10 cellular contexts compared by ENCODE assay signal in the genomic region with DNA sequence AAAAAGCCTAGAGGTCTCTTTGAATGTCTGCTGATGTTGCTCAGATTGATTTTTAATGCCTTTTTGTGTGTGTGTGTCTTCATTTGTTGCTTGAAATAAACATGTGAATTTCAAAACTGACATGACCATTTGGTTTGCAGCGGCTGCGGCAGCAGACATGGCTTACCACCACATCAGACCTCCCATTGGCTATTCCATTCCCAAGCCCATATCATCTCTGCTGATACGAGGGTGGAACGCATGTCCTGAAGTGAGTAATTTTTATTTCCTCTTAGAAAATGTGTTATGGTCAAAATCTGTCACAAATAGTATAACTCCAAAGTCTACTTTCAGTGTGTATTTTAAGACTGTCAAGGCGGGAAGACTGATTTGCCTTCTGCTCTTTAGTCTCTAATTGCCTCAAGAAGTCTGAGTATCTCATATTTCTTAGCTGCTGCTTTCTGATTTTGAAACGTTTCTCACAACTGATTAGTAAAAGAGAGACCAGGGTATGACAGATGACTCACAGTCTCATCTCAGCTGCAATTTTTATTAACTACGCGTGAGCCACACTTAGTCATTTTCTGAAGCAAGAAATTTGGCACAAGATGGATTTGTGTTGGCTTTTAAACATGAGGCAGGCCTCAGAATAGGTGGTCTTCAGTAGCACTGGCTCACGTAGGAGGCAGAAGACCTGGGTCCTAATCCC. TPM values are rescaled to one million over a fixed set of nuclear protein-coding genes. Genes with fewer than 3 reads are reported as not detected.
DNase-seq lines count a peak whose midpoint lies in the region; ATAC-seq and TF ChIP-seq lines count a peak whose summit lies in the region.
"Had no signal": no experiment of that assay in that cellular context is flagged by ENCODE, and none has a peak within 500 bp of the region (broad histone marks: within the 10 kb centered on the region; RNA-seq: fewer than 3 reads in every experiment).

No MANE protein-coding gene starts in this region.

- H3K27me3 ChIP-seq in right cardiac atrium (ENCODE audit: control insufficient read depth, insufficient read depth): no peaks in the 10 kb centered on the region

- DNase-seq in right cardiac atrium (no peak), posterior vena cava (ENCODE audit: low spot score) (no peak), CD14-positive monocyte (ENCODE audit: low spot score) (no peak), DMS79 treated with DMSO at 0.1 percent for 48 hours (lab: John Stamatoyannopoulos, UW) (no peak)
- no peak for DNase-seq in effector CD4-positive, alpha-beta T cell
- DNase-seq: left cardiac atrium had no signal

- H3K4me3 Mint-ChIP-seq in CD14-positive monocyte: no peak overlapping the region
- H3K4me3 Mint-ChIP-seq: dendritic cell treated with granulocyte-macrophage colony-stimulating factor and Interleukin-4, amounts not matched to agents 40 ng/mL and 50 ng/mL, for 4 days had no signal

- peaks cover 0 to 4% (median 0%) of the 10 kb centered on the region in 7 donors for H3K9me3 Mint-ChIP-seq in CD14-positive monocyte
- H3K9me3 Mint-ChIP-seq: dendritic cell treated with granulocyte-macrophage colony-stimulating factor and Interleukin-4, amounts not matched to agents 40 ng/mL and 50 ng/mL, for 4 days had no signal

- H3K27me3 Mint-ChIP-seq in CD14-positive monocyte (ENCODE audit: low read depth in 3 of 3): no peaks in the 10 kb centered on the region
- H3K27me3 Mint-ChIP-seq: dendritic cell treated with granulocyte-macrophage colony-stimulating factor and Interleukin-4, amounts not matched to agents 40 ng/mL and 50 ng/mL, for 4 days had no signal

- ATAC-seq in GM18511 (IDR thresholded peaks at IDR 0.05; ENCODE audit: unreplicated experiment) (peak; percentile 89), GM21619 (IDR thresholded peaks at IDR 0.05; ENCODE audit: unreplicated experiment) (peak; percentile 81), HG03565 (IDR thresholded peaks at IDR 0.05; ENCODE audit: unreplicated experiment) (peak; percentile 95), right cardiac atrium (peak; percentile 34 to 77)

- WGBS in right cardiac atrium: 52% methylated on average over 9 of the region's 9 CpGs

- no peaks in the 10 kb centered on the region for H3K9me3 ChIP-seq in right cardiac atrium (ENCODE audit: control insufficient read depth, low read length)

- H3K36me3 Mint-ChIP-seq in CD14-positive monocyte: no peaks in the 10 kb centered on the region

- no peak for TF ChIP-seq CTCF in CD14-positive monocyte (IDR thresholded peaks at IDR 0.05)

- no peak overlapping the region for H3K27ac ChIP-seq in right cardiac atrium (ENCODE audit: low read length)

- no peak overlapping the region for H3K27ac Mint-ChIP-seq in CD14-positive monocyte
- H3K27ac Mint-ChIP-seq: dendritic cell treated with granulocyte-macrophage colony-stimulating factor and Interleukin-4, amounts not matched to agents 40 ng/mL and 50 ng/mL, for 4 days had no signal

- H3K4me1 Mint-ChIP-seq in CD14-positive monocyte: no peaks in the 10 kb centered on the region

- no peak overlapping the region for H3K4me3 ChIP-seq in right cardiac atrium (ENCODE audit: low read length)

- intact Hi-C loops in right cardiac atrium (cut with DNase I) (no loop called here), posterior vena cava (cut with DNase I) (loop anchor here in 1 of 2 donors (10.0 kb wide), 1 partner anchor 269 kb away; a partner anchor contains a TSS), CD14-positive monocyte (cut with micrococcal nuclease) (no loop called here)

- H3K4me1 ChIP-seq in right cardiac atrium (ENCODE audit: control insufficient read depth, insufficient read depth, low read length): peaks cover 2% of the 10 kb centered on the region

RNA-seq across cellular contexts. Expression of a gene that starts 49.0 kb away (rescaled TPM):
- total RNA-seq in right cardiac atrium: not detected
- polyA plus RNA-seq in right cardiac atrium: not detected
- total RNA-seq in posterior vena cava: not detected
- not detected for polyA plus RNA-seq in CD14-positive monocyte
- total RNA-seq: left cardiac atrium had no signal
